ENCODE assay signal across 13 cellular contexts in genomic region chr2:43313642-43314017, GRCh38.
A peak's percentile ranks its signal among the peaks of the same experiment; 100 is the strongest.
DNase-seq lines count a peak whose midpoint lies in the region; ATAC-seq and TF ChIP-seq lines count a peak whose summit lies in the region.
"Had no signal": no experiment of that assay in that cellular context is flagged by ENCODE, and none has a peak within 500 bp of the region (broad histone marks: within the 10 kb centered on the region; RNA-seq: fewer than 3 reads in every experiment).

No MANE protein-coding gene starts in this region.

- no peak for TF ChIP-seq CTCF in KMS-11 (conservative IDR thresholded peaks at IDR 0.05; ENCODE audit: low read depth, low read length)
- TF ChIP-seq CTCF in endodermal cell (conservative IDR thresholded peaks at IDR 0.05): no peak
- no peak for TF ChIP-seq CTCF in thoracic aorta (IDR thresholded peaks at IDR 0.05)
- no peak for TF ChIP-seq CTCF in GM10266 (IDR thresholded peaks at IDR 0.05; ENCODE audit: control insufficient read depth, insufficient read depth, low read depth, missing control alignments)

- WGBS in endodermal cell (ENCODE audit: insufficient coverage in 1 of 2, insufficient read length in 1 of 2), 2 experiments: 94 to 96% methylated on average over 5 to 6 of the region's 6 CpGs

- H3K9me3 ChIP-seq in endodermal cell (ENCODE audit: control insufficient read depth, low read length) (no peaks in the 10 kb centered on the region), muscle layer of colon (ENCODE audit: low read length) (no peaks in the 10 kb centered on the region), thoracic aorta (no peaks in the 10 kb centered on the region)
- H3K9me3 ChIP-seq: BE2C had no signal

- DNase-seq in endodermal cell: no peak
- no peak for DNase-seq in thoracic aorta (ENCODE audit: low spot score)
- DNase-seq in NCI-H2081 (lab: John Stamatoyannopoulos, UW): no peak
- DNase-seq in GM10266 (ENCODE audit: extremely low spot score): no peak
- DNase-seq: activated CD4-positive, CD25-positive, alpha-beta regulatory T cell; caudate nucleus had no signal

- H3K36me3 Mint-ChIP-seq in endodermal cell (ENCODE audit: low read depth): peaks cover 10% of the 10 kb centered on the region

- no peaks in the 10 kb centered on the region for H4K20me1 ChIP-seq in KMS-11 (ENCODE audit: insufficient read depth)

- H2AFZ ChIP-seq in KMS-11 (ENCODE audit: low read depth): no peak overlapping the region

- H3K4me1 Mint-ChIP-seq in endodermal cell: no peaks in the 10 kb centered on the region

- H3K27ac Mint-ChIP-seq in endodermal cell: no peak overlapping the region
- H3K27ac Mint-ChIP-seq: activated naive CD4-positive, alpha-beta T cell treated with anti-CD3 and anti-CD28 coated beads, Interleukin-2, amount 50 U/mL, for 24 hours had no signal

- H3K4me2 ChIP-seq in KMS-11: peak overlapping the region; percentile 64
- H3K4me2 ChIP-seq: smooth muscle cell had no signal

- H3K27me3 ChIP-seq in KMS-11 (ENCODE audit: insufficient read depth, low read depth): no peaks in the 10 kb centered on the region
- H3K27me3 ChIP-seq in endodermal cell (ENCODE audit: control insufficient read depth, insufficient read depth, low read length, poor library complexity, severe bottlenecking): no peaks in the 10 kb centered on the region
- H3K27me3 ChIP-seq in muscle layer of colon (ENCODE audit: control insufficient read depth in 1 of 2, insufficient read depth in 2 of 2, low read length in 2 of 2): no peaks in the 10 kb centered on the region
- H3K27me3 ChIP-seq in thoracic aorta (replicated peaks; ENCODE audit: insufficient read depth): no peaks in the 10 kb centered on the region
- H3K27me3 ChIP-seq: BE2C had no signal

- H3K9ac ChIP-seq in KMS-11 (no peak overlapping the region), endodermal cell (ENCODE audit: extremely low read depth, low read length, poor library complexity, severe bottlenecking) (no peak overlapping the region), muscle layer of colon (ENCODE audit: low read length) (no peak overlapping the region)

- H3K27me3 Mint-ChIP-seq in endodermal cell (ENCODE audit: insufficient read depth): no peaks in the 10 kb centered on the region
- H3K27me3 Mint-ChIP-seq: activated naive CD4-positive, alpha-beta T cell treated with anti-CD3 and anti-CD28 coated beads, Interleukin-2, amount 50 U/mL, for 24 hours had no signal

- H3K4me3 ChIP-seq in KMS-11 (IDR thresholded peaks at IDR 0.05; ENCODE audit: insufficient read depth, low read depth, low read length) (no peak overlapping the region), endodermal cell (ENCODE audit: low read length) (no peak overlapping the region), muscle layer of colon (ENCODE audit: low read depth in 1 of 2, low read length in 2 of 2) (no peak overlapping the region), thoracic aorta (peak overlapping the region; percentile 39)
- H3K4me3 ChIP-seq: smooth muscle cell had no signal

- H3K4me1 ChIP-seq in KMS-11 (ENCODE audit: low read depth, poor library complexity, severe bottlenecking): peaks cover 73% of the 10 kb centered on the region
- H3K4me1 ChIP-seq in endodermal cell (ENCODE audit: control insufficient read depth, insufficient read depth, low read length): no peaks in the 10 kb centered on the region
- H3K4me1 ChIP-seq in muscle layer of colon (ENCODE audit: insufficient read depth, low read length): peaks cover 32% of the 10 kb centered on the region
- peaks cover 34 to 57% of the 10 kb centered on the region in 2 donors for H3K4me1 ChIP-seq in thoracic aorta (ENCODE audit: control insufficient read depth in 1 of 2, low read depth in 2 of 2)

- H3K36me3 ChIP-seq in KMS-11 (ENCODE audit: insufficient read depth): no peaks in the 10 kb centered on the region
- no peaks in the 10 kb centered on the region for H3K36me3 ChIP-seq in endodermal cell (ENCODE audit: control insufficient read depth, insufficient read depth, low read length)
- H3K36me3 ChIP-seq in muscle layer of colon (ENCODE audit: insufficient read depth, low read length): no peaks in the 10 kb centered on the region
- no peaks in the 10 kb centered on the region for H3K36me3 ChIP-seq in thoracic aorta
- H3K36me3 ChIP-seq: BE2C had no signal

- no peaks in the 10 kb centered on the region for H3K79me2 ChIP-seq in KMS-11 (ENCODE audit: insufficient read depth, low read depth)

- H3K9me3 Mint-ChIP-seq in endodermal cell: no peaks in the 10 kb centered on the region
- H3K9me3 Mint-ChIP-seq: activated naive CD4-positive, alpha-beta T cell treated with anti-CD3 and anti-CD28 coated beads, Interleukin-2, amount 50 U/mL, for 24 hours had no signal

- H3K4me3 Mint-ChIP-seq in endodermal cell: no peak overlapping the region
- H3K4me3 Mint-ChIP-seq: activated naive CD4-positive, alpha-beta T cell treated with anti-CD3 and anti-CD28 coated beads, Interleukin-2, amount 50 U/mL, for 24 hours had no signal

- H3K27ac ChIP-seq in KMS-11: no peak overlapping the region; the same call in 1 of the 2 replicates
- H3K27ac ChIP-seq in endodermal cell (ENCODE audit: low read depth, low read length): peak overlapping the region; percentile 33
- H3K27ac ChIP-seq in muscle layer of colon (ENCODE audit: low read depth, low read length): peak overlapping the region; percentile 88
- H3K27ac ChIP-seq in thoracic aorta: peak overlapping the region; percentile 84 to 91

- ATAC-seq in thoracic aorta (ENCODE audit: insufficient number of reproducible peaks, low FRiP score, low read depth) (no peak), GM19395 (IDR thresholded peaks at IDR 0.05; ENCODE audit: unreplicated experiment) (no peak), HG03097 (IDR thresholded peaks at IDR 0.05; ENCODE audit: low FRiP score, unreplicated experiment) (no peak)
